In genomic region chr17:43906951-43907424, GRCh38 we compare ENCODE assay signal across 9 cellular contexts. TPM values are rescaled to one million over a fixed set of nuclear protein-coding genes. Genes with fewer than 3 reads are reported as not detected.
DNase-seq lines count a peak whose midpoint lies in the region; ATAC-seq and TF ChIP-seq lines count a peak whose summit lies in the region.
"Had no signal": no experiment of that assay in that cellular context is flagged by ENCODE, and none has a peak within 500 bp of the region (broad histone marks: within the 10 kb centered on the region; RNA-seq: fewer than 3 reads in every experiment).

No MANE protein-coding gene starts in this region.

- H3K9me3 ChIP-seq in CD4-positive, alpha-beta T cell (ENCODE audit: control insufficient read depth, low read length) = no peaks in the 10 kb centered on the region
- H3K9me3 ChIP-seq in osteoblast (ENCODE audit: low read depth, low read length) = no peaks in the 10 kb centered on the region

- no peaks in the 10 kb centered on the region for H3K36me3 ChIP-seq in osteoblast (ENCODE audit: insufficient read depth, low read length)

- H3K4me3 ChIP-seq in fibroblast of pulmonary artery (replicated peaks; ENCODE audit: low read depth, low read length) = peak overlapping the region; percentile 68
- H3K4me3 ChIP-seq in osteoblast (ENCODE audit: insufficient read depth, low read length) = peak overlapping the region; percentile 76

- H3K4me1 Mint-ChIP-seq in CD4-positive, alpha-beta T cell (ENCODE audit: low read depth) = peaks cover 25% of the 10 kb centered on the region
- H3K4me1 Mint-ChIP-seq in T-cell = peaks cover 15 to 24% (median 17%) of the 10 kb centered on the region in 3 donors

- peaks cover 52% of the 10 kb centered on the region for H3K27me3 Mint-ChIP-seq in CD4-positive, alpha-beta T cell
- peaks cover 4 to 24% of the 10 kb centered on the region in 2 donors for H3K27me3 Mint-ChIP-seq in T-cell

- H3K4me2 ChIP-seq in osteoblast (ENCODE audit: insufficient read depth, low read length) = peak overlapping the region; percentile 90

- H3K4me3 Mint-ChIP-seq in CD4-positive, alpha-beta T cell = peak overlapping the region; percentile 94
- peak overlapping the region; percentile 81 to 89 (median 84) for H3K4me3 Mint-ChIP-seq in T-cell

- no peaks in the 10 kb centered on the region for H3K36me3 Mint-ChIP-seq in CD4-positive, alpha-beta T cell (ENCODE audit: low read depth)
- H3K36me3 Mint-ChIP-seq in T-cell = no peaks in the 10 kb centered on the region

- DNase-seq in CD4-positive, alpha-beta T cell = peak in 2 of 10 experiments; percentile 13
- DNase-seq in T-cell = peak in 26 of 34 experiments; percentile 16 to 55 (median 32)
- DNase-seq in fibroblast of pulmonary artery (ENCODE audit: low read depth) = no peak
- DNase-seq in osteoblast (ENCODE audit: insufficient read length, low spot score, missing footprints) = no peak
- no peak for DNase-seq in NCI-H1436 treated with DMSO at 0.1 percent for 48 hours (lab: John Stamatoyannopoulos, UW)
- DNase-seq in iPS-NIHi7 (ENCODE audit: extremely low spot score) = no peak

- H2AFZ ChIP-seq in osteoblast (ENCODE audit: low read length) = peak overlapping the region; percentile 98

- no peaks in the 10 kb centered on the region for H4K20me1 ChIP-seq in osteoblast (ENCODE audit: insufficient read depth, low read length)

- H3K79me2 ChIP-seq in osteoblast (ENCODE audit: insufficient read depth, low read length) = no peaks in the 10 kb centered on the region

- peak overlapping the region; percentile 43 for H3K27ac Mint-ChIP-seq in CD4-positive, alpha-beta T cell
- no peak overlapping the region for H3K27ac Mint-ChIP-seq in T-cell

- POLR2A ChIA-PET in CD4-positive, alpha-beta T cell (lab: Charles Lee) = interaction anchor here (1.4 kb wide), 1 partner anchor 21 kb away, joined by 5 read pairs; no protein-coding TSS in a partner anchor
- POLR2A ChIA-PET in T-cell (lab: Charles Lee) = interaction anchor here (0.6 kb wide), 3 partner anchors 13 to 62 kb away, joined by 3 to 6 read pairs (median 6); no protein-coding TSS in a partner anchor

- intact Hi-C loops in CD4-positive, alpha-beta T cell (cut with DNase I, micrococcal nuclease) = no loop called here

- H3K9me3 Mint-ChIP-seq in CD4-positive, alpha-beta T cell = no peaks in the 10 kb centered on the region
- H3K9me3 Mint-ChIP-seq in T-cell = no peaks in the 10 kb centered on the region

- no peak for TF ChIP-seq CTCF in CD4-positive, alpha-beta T cell (IDR thresholded peaks at IDR 0.05)
- TF ChIP-seq CTCF in fibroblast of pulmonary artery (IDR thresholded peaks at IDR 0.05; ENCODE audit: low read length, missing control alignments) = no peak
- no peak for TF ChIP-seq CTCF in osteoblast (IDR thresholded peaks at IDR 0.05; ENCODE audit: extremely low read depth, low read depth, low read length)

- H3K4me1 ChIP-seq in osteoblast (ENCODE audit: insufficient read depth, low read length) = peaks cover 15% of the 10 kb centered on the region

- CTCF ChIA-PET in CD4-positive, alpha-beta T cell (lab: Charles Lee) = no interaction called here
- CTCF ChIA-PET in T-cell (lab: Charles Lee) = interaction anchor here (0.6 to 0.8 kb wide), 3 partner anchors 11 to 196 kb away, joined by 5 to 9 read pairs (median 8); no protein-coding TSS in a partner anchor

- peak; percentile 51 for ATAC-seq in CD4-positive, alpha-beta T cell (ENCODE audit: poor library complexity)
- ATAC-seq in T-cell (replicated peaks in 1 of 4) (peak; percentile 46 to 53 (median 50)), GM18858 (IDR thresholded peaks at IDR 0.05; ENCODE audit: unreplicated experiment) (no peak), HG02938 (IDR thresholded peaks at IDR 0.05; ENCODE audit: unreplicated experiment) (no peak)

- peak overlapping the region; percentile 29 for H3K27ac ChIP-seq in CD4-positive, alpha-beta T cell (ENCODE audit: low read depth, low read length)
- H3K27ac ChIP-seq in osteoblast (ENCODE audit: low read depth, low read length) = no peak overlapping the region

- peaks cover 15% of the 10 kb centered on the region for H3K27me3 ChIP-seq in CD4-positive, alpha-beta T cell (ENCODE audit: control insufficient read depth, insufficient read depth, low read length)
- peaks cover 41% of the 10 kb centered on the region for H3K27me3 ChIP-seq in osteoblast (ENCODE audit: insufficient read depth, low read length)

RNA-seq across cellular contexts. Expression of gene MPP2, which starts 0.3 kb away (rescaled TPM):
- total RNA-seq in CD4-positive, alpha-beta T cell = 1 to 10 TPM; 3.5 to 4.0 TPM
- total RNA-seq in T-cell = 1 to 10 TPM; 1.6 to 5.6 (median 3.2) TPM
- total RNA-seq in osteoblast = 0.59 and 0.72 TPM in 2 replicates

RNA-seq across cellular contexts. Expression of gene PPY, which starts 35.3 kb away (rescaled TPM):
- not detected for total RNA-seq in CD4-positive, alpha-beta T cell
- total RNA-seq in T-cell (not detected), osteoblast (not detected in 2 replicates)
- total RNA-seq: RPMI7951 had no signal

RNA-seq across cellular contexts. Expression of gene PYY, which starts 46.8 kb away (rescaled TPM):
- total RNA-seq in CD4-positive, alpha-beta T cell = not detected
- total RNA-seq in T-cell (not detected), osteoblast (not detected in 2 replicates)
- total RNA-seq: RPMI7951 had no signal

Comparison
In these comparisons a context has a peak if more than half of its experiments do, and no peak if none do; other contexts are left out.
1. ATAC-seq: peak in CD4-positive, alpha-beta T cell (single experiment) and T-cell (4 of 4); none in GM18858 (single experiment) and HG02938 (single experiment).
2. DNase-seq: peak in T-cell (26 of 34); none in fibroblast of pulmonary artery (single experiment), osteoblast (single experiment), NCI-H1436 treated with DMSO at 0.1 percent for 48 hours (single experiment) and iPS-NIHi7 (single experiment).